10 cellular contexts compared by ENCODE assay signal in the genomic region with DNA sequence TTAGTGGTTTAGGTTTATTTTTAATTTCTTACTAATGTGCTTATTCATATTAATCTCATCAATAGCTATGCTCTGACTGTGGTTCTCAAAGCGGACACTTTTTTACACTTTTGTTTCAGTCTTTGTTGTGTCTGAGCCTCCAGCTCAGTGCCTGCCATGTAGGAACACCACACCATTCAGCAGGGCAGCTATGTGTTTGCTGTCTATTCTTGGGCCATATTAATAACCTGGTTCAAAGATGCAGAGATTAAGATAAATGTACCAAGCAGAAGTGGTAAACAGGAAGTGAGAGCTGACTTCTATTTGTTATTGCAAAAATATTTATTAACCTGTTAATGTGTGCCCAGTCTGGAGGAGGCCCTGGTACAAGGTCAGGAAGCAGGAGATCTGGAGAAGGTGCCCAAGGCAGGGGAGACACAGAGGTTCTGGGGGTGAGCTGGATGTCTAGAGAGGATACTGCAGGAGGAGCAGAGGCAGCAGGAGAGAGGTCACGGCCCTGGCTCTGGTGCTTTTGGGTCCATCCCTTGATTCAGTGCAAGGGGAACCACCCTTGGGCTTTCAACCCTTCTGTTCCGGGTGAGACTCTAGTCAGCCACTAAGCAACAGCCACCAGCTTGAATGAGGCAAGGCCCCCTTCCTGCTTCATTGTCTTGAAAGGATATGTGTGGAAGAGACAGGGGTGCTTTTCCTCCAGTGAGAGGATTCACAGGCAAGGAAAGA. TPM values are rescaled to one million over a fixed set of nuclear protein-coding genes. Genes with fewer than 3 reads are reported as not detected.
DNase-seq lines count a peak whose midpoint lies in the region; ATAC-seq and TF ChIP-seq lines count a peak whose summit lies in the region.
"Had no signal": no experiment of that assay in that cellular context is flagged by ENCODE, and none has a peak within 500 bp of the region (broad histone marks: within the 10 kb centered on the region; RNA-seq: fewer than 3 reads in every experiment).

No MANE protein-coding gene starts in this region.

- H3K4me1 ChIP-seq in duodenal mucosa (ENCODE audit: control insufficient read depth in 1 of 2, insufficient read depth in 2 of 2, low read length in 2 of 2) (peaks cover 17 to 22% of the 10 kb centered on the region in 2 donors), thoracic aorta (ENCODE audit: control insufficient read depth in 1 of 2, low read depth in 2 of 2) (no peaks in the 10 kb centered on the region)

- no peaks in the 10 kb centered on the region for H3K27me3 Mint-ChIP-seq in activated T-cell treated with anti-CD3 and anti-CD28 coated beads, Interleukin-2, amount 50 U/mL, for 4 hours (ENCODE audit: low read depth)
- H3K27me3 Mint-ChIP-seq in endothelial cell (ENCODE audit: unreplicated experiment): peaks cover 3% of the 10 kb centered on the region

- H3K27ac Mint-ChIP-seq in endothelial cell (ENCODE audit: unreplicated experiment): no peak overlapping the region

- H3K27ac ChIP-seq in duodenal mucosa (ENCODE audit: low read depth, low read length): no peak overlapping the region
- no peak overlapping the region for H3K27ac ChIP-seq in thoracic aorta

- TF ChIP-seq CTCF in thoracic aorta (IDR thresholded peaks at IDR 0.05) (no peak), endothelial cell (IDR thresholded peaks at IDR 0.05; ENCODE audit: unreplicated experiment) (no peak)

- no peaks in the 10 kb centered on the region for H3K9me3 ChIP-seq in duodenal mucosa (ENCODE audit: control insufficient read depth in 1 of 2, low read length in 2 of 2)
- H3K9me3 ChIP-seq in thoracic aorta: no peaks in the 10 kb centered on the region

- peak overlapping the region; percentile 74 for H3K4me3 Mint-ChIP-seq in activated T-cell treated with anti-CD3 and anti-CD28 coated beads, Interleukin-2, amount 50 U/mL, for 4 hours
- H3K4me3 Mint-ChIP-seq in endothelial cell (ENCODE audit: unreplicated experiment): no peak overlapping the region

- H3K27me3 ChIP-seq in duodenal mucosa (ENCODE audit: control insufficient read depth in 1 of 2, insufficient read depth in 2 of 2, low read length in 2 of 2): peaks cover 0 to 3% of the 10 kb centered on the region in 2 donors
- H3K27me3 ChIP-seq in thoracic aorta (replicated peaks; ENCODE audit: insufficient read depth): no peaks in the 10 kb centered on the region

- peak in 1 of 2 donors; percentile 39 for ATAC-seq in activated T-cell treated with anti-CD3 and anti-CD28 coated beads, Interleukin-2, amount 50 U/mL, for 4 hours
- ATAC-seq in HG03196 (IDR thresholded peaks at IDR 0.05; ENCODE audit: unreplicated experiment): peak; percentile 45
- ATAC-seq in thoracic aorta (ENCODE audit: insufficient number of reproducible peaks, low FRiP score, low read depth): no peak

- H3K4me1 Mint-ChIP-seq in activated T-cell treated with anti-CD3 and anti-CD28 coated beads, Interleukin-2, amount 50 U/mL, for 4 hours (ENCODE audit: low read depth): peaks cover 37% of the 10 kb centered on the region
- H3K4me1 Mint-ChIP-seq in endothelial cell (ENCODE audit: unreplicated experiment): peaks cover 19% of the 10 kb centered on the region

- H3K36me3 ChIP-seq in duodenal mucosa (ENCODE audit: control insufficient read depth in 1 of 2, insufficient read depth in 2 of 2, low read length in 2 of 2): no peaks in the 10 kb centered on the region
- no peaks in the 10 kb centered on the region for H3K36me3 ChIP-seq in thoracic aorta

- peak overlapping the region; percentile 43 to 53 for H3K4me3 ChIP-seq in duodenal mucosa (ENCODE audit: low read depth in 1 of 2, low read length in 2 of 2)
- peak overlapping the region; percentile 54 for H3K4me3 ChIP-seq in thoracic aorta
- H3K4me3 ChIP-seq: lung had no signal

- H3K9ac ChIP-seq in duodenal mucosa (ENCODE audit: low read depth in 1 of 2, low read length in 2 of 2): peak overlapping the region in 1 of 2 donors; percentile 19

- peaks cover 6% of the 10 kb centered on the region for H3K36me3 Mint-ChIP-seq in activated T-cell treated with anti-CD3 and anti-CD28 coated beads, Interleukin-2, amount 50 U/mL, for 4 hours (ENCODE audit: insufficient read depth)
- no peaks in the 10 kb centered on the region for H3K36me3 Mint-ChIP-seq in endothelial cell (ENCODE audit: low read depth, unreplicated experiment)

- DNase-seq in activated T-cell treated with anti-CD3 and anti-CD28 coated beads, Interleukin-2, amount 50 U/mL, for 4 hours: no peak
- DNase-seq in activated T-cell treated with anti-CD3 and anti-CD28 coated beads for 4 hours (no peak), thoracic aorta (ENCODE audit: low spot score) (no peak), activated gamma-delta T cell (lab: John Stamatoyannopoulos, UW) (no peak), OCI-M1 (lab: John Stamatoyannopoulos, UW) (no peak), endothelial cell (ENCODE audit: low spot score) (no peak)
- DNase-seq: Kasumi-1 had no signal

- H3K9me3 Mint-ChIP-seq in activated T-cell treated with anti-CD3 and anti-CD28 coated beads, Interleukin-2, amount 50 U/mL, for 4 hours: peaks cover 23% of the 10 kb centered on the region
- no peaks in the 10 kb centered on the region for H3K9me3 Mint-ChIP-seq in endothelial cell (ENCODE audit: unreplicated experiment)

RNA-seq across cellular contexts. Expression of a gene that starts 1.9 kb away (rescaled TPM):
- 1 to 10 TPM; 1.7 to 4.1 (median 4.0) TPM for total RNA-seq in activated T-cell treated with anti-CD3 and anti-CD28 coated beads, Interleukin-2, amount 50 U/mL, for 4 hours
- total RNA-seq in thoracic aorta: 10 to 100 TPM; 30.1 to 66.6 TPM
- 1.3 TPM for total RNA-seq in endothelial cell (ENCODE audit: unreplicated experiment)

RNA-seq across cellular contexts. Expression of a gene that starts 53.1 kb away (rescaled TPM):
- 10 to 100 TPM; 20.3 to 26.8 (median 26.1) TPM for total RNA-seq in activated T-cell treated with anti-CD3 and anti-CD28 coated beads, Interleukin-2, amount 50 U/mL, for 4 hours
- total RNA-seq in thoracic aorta (10 to 100 TPM; 49.4 to 68.5 TPM), endothelial cell (ENCODE audit: unreplicated experiment) (47.2 TPM)

Comparison
In these comparisons a context has a peak if more than half of its experiments do, and no peak if none do; other contexts are left out.
1. RNA of a gene that starts 1.9 kb away (total RNA-seq): 30.1 to 66.6 TPM in thoracic aorta; 1.7 to 4.1 TPM in activated T-cell treated with anti-CD3 and anti-CD28 coated beads, Interleukin-2, amount 50 U/mL, for 4 hours and 1.3 TPM in endothelial cell (single experiment); every median in the first group is over 4 times any median in the second.